In genomic region chr17:81518113-81518784, GRCh38 we compare ENCODE assay signal across 8 cellular contexts. TPM values are rescaled to one million over a fixed set of nuclear protein-coding genes. Genes with fewer than 3 reads are reported as not detected.
DNase-seq lines count a peak whose midpoint lies in the region; ATAC-seq, FAIRE-seq and TF ChIP-seq lines count a peak whose summit lies in the region.

No MANE protein-coding gene starts in this region.

- TF ChIP-seq CTCF in pancreas (IDR thresholded peaks at IDR 0.05), result no peak

- peaks cover 6 to 32% (median 15%) of the 10 kb centered on the region in 3 donors for H3K4me1 ChIP-seq in pancreas

- no peaks in the 10 kb centered on the region for H3K27me3 ChIP-seq in pancreas

- 60 to 62% methylated on average over 24 of the region's 24 CpGs for WGBS in pancreas, 2 donors

- intact Hi-C loops in pancreas (cut with DNase I), result no loop called here

- peak overlapping the region; percentile 42 for H3K27ac ChIP-seq in epithelial cell of prostate
- peak overlapping the region; percentile 43 to 76 (median 72) for H3K27ac ChIP-seq in pancreas

- FAIRE-seq in pancreas (lab: Jason Lieb, UNC), result no peak

- H3K36me3 ChIP-seq in pancreas, result no peaks in the 10 kb centered on the region

- ATAC-seq in pancreas (peak; percentile 0 to 1 (median 0)), GM19023 (IDR thresholded peaks at IDR 0.05; ENCODE audit: unreplicated experiment) (no peak), HG03439 (IDR thresholded peaks at IDR 0.05; ENCODE audit: unreplicated experiment) (no peak)

- H3K4me3 ChIP-seq in pancreas, result peak overlapping the region in 2 of 4 donors; percentile 60 to 72

- DNase-seq in DMS53 (lab: John Stamatoyannopoulos, UW) (peak; percentile 93), NCI-H2196 (lab: John Stamatoyannopoulos, UW; ENCODE audit: unreplicated experiment) (peak; percentile 70), epithelial cell of prostate (ENCODE audit: low read depth, low spot score) (no peak), pancreas (peak in 3 of 6 donors; percentile 30 to 85 (median 43)), KG1 (lab: John Stamatoyannopoulos, UW) (no peak), AG08396 (ENCODE audit: low spot score) (no peak)

- no peaks in the 10 kb centered on the region for H3K9me3 ChIP-seq in pancreas

RNA-seq across cellular contexts. Expression of gene ACTG1, which starts 5.7 kb away (rescaled TPM):
- total RNA-seq in pancreas, result 1,000 to 10,000 TPM; 1,458 to 2,872 (median 2,024) TPM
- 1,000 to 10,000 TPM in 1 of 2 donors, 100 to 1,000 TPM in 1; 889 to 1,003 TPM for polyA plus RNA-seq in pancreas

RNA-seq across cellular contexts. Expression of gene FSCN2, which starts 9.9 kb away (rescaled TPM):
- total RNA-seq in pancreas, result 10 to 100 TPM in 4 of 6 donors, 1 to 10 TPM in 2; 7.9 to 11.9 (median 10.7) TPM
- 10 to 100 TPM in 1 of 2 donors, 1 to 10 TPM in 1; 2.5 to 15.3 TPM for polyA plus RNA-seq in pancreas

RNA-seq across cellular contexts. Expression of gene FAAP100, which starts 33.9 kb away (rescaled TPM):
- total RNA-seq in pancreas, result 10 to 100 TPM in 5 of 6 donors, 1 to 10 TPM in 1; 9.4 to 17.5 (median 12.2) TPM
- 10 to 100 TPM; 40.0 to 66.0 TPM for polyA plus RNA-seq in pancreas

Comparison
In these comparisons a context has a peak if more than half of its experiments do, and no peak if none do; other contexts are left out.
1. DNase-seq: peak in DMS53 (single experiment) and NCI-H2196 (single experiment); none in epithelial cell of prostate (single experiment), KG1 (single experiment) and AG08396 (single experiment).
2. ATAC-seq: peak in pancreas (4 of 4); none in GM19023 (single experiment) and HG03439 (single experiment).